ENCODE assay signal across 23 cellular contexts in genomic region chr11:43071338-43071737, GRCh38.
DNase-seq lines count a peak whose midpoint lies in the region; ATAC-seq, FAIRE-seq and TF ChIP-seq lines count a peak whose summit lies in the region.
"Had no signal": no experiment of that assay in that cellular context is flagged by ENCODE, and none has a peak within 500 bp of the region (broad histone marks: within the 10 kb centered on the region; RNA-seq: fewer than 3 reads in every experiment).

No MANE protein-coding gene starts in this region.

- H3K36me3 ChIP-seq in HUES64 (ENCODE audit: insufficient read depth, low read length) (no peaks in the 10 kb centered on the region), H1 (ENCODE audit: control insufficient read depth in 2 of 4, insufficient read depth in 4 of 4, low read length in 3 of 4) (no peaks in the 10 kb centered on the region), heart right ventricle (no peaks in the 10 kb centered on the region)
- H3K36me3 ChIP-seq: HAP-1, MG63 had no signal

- no peak for TF ChIP-seq RAD21 in H1 (IDR thresholded peaks at IDR 0.05 in 1 of 2, conservative IDR thresholded peaks at IDR 0.05 in 1 of 2; ENCODE audit: low read depth in 2 of 2, low read length in 2 of 2)

- peak overlapping the region; percentile 59; the same call in 1 of the 2 replicates for H3K27ac ChIP-seq in C4-2B
- H3K27ac ChIP-seq in HUES64 (ENCODE audit: low read depth, low read length), result peak overlapping the region; percentile 19; the same call in 1 of the 2 replicates
- H3K27ac ChIP-seq in H1 (ENCODE audit: low read depth, low read length), result no peak overlapping the region
- H3K27ac ChIP-seq in heart right ventricle, result no peak overlapping the region

- H2BK20ac ChIP-seq in H1 (ENCODE audit: low read length), result no peak overlapping the region

- CTCF ChIA-PET in H1 (lab: Charles Lee; ENCODE audit: partially characterized antibody), result interaction anchor here (1.6 kb wide), 1 partner anchor 94 kb away, joined by 5 read pairs; no protein-coding TSS in a partner anchor

- H3K9me3 ChIP-seq in HUES64 (ENCODE audit: insufficient read depth, low read depth, low read length) (peaks cover 11% of the 10 kb centered on the region), H1 (ENCODE audit: insufficient read depth in 2 of 2, low read depth in 1 of 2, low read length in 1 of 2) (peaks cover 3 to 7% of the 10 kb centered on the region in 2 experiments; a peak in 3 of 4 replicates), heart right ventricle (peaks cover 0 to 33% (median 6%) of the 10 kb centered on the region in 11 donors)
- H3K9me3 ChIP-seq: HAP-1 had no signal

- H3K27me3 ChIP-seq in HUES64 (ENCODE audit: insufficient read depth, low read length) (no peaks in the 10 kb centered on the region), H1 (replicated peaks in 1 of 4; ENCODE audit: control insufficient read depth in 3 of 4, extremely low read depth in 1 of 4, insufficient read depth in 3 of 4, low read length in 3 of 4) (no peaks in the 10 kb centered on the region), heart right ventricle (no peaks in the 10 kb centered on the region)

- TF ChIP-seq POLR2A in H1 (IDR thresholded peaks at IDR 0.05; ENCODE audit: control extremely low read depth in 1 of 2, low read depth in 2 of 2, low read length in 2 of 2), result no peak

- DNase-seq in H1 (ENCODE audit: low read depth in 1 of 2, low spot score in 2 of 2) (no peak), islet precursor cell (peak; percentile 90), DMS153 treated with DMSO at 0.1 percent for 48 hours (lab: John Stamatoyannopoulos, UW; ENCODE audit: unreplicated experiment) (no peak), heart right ventricle (no peak), SKM-1 treated with dmso at 0.1 percent for 144 hours (lab: John Stamatoyannopoulos, UW; ENCODE audit: unreplicated experiment) (no peak)
- DNase-seq in activated CD4-positive, alpha-beta T cell treated with anti-CD3 and anti-CD28 coated beads for 4 hours, result no peak
- DNase-seq: Calu3; CD8-positive, alpha-beta T cell; DMS153; GDM1; Kasumi-1; MG63; NCI-H1417; NCI-H1694 treated with DMSO at 0.1 percent for 48 hours; NCI-H2081 treated with DMSO at 0.1 percent for 48 hours; NCI-H2171 treated with DMSO at 0.1 percent for 48 hours; NCI-H526; SW 1271 had no signal

- H4K91ac ChIP-seq in H1 (replicated peaks; ENCODE audit: insufficient read length, low read length), result no peak overlapping the region

- H3K79me1 ChIP-seq in H1 (ENCODE audit: low read depth, low read length), result no peaks in the 10 kb centered on the region

- peak overlapping the region in 1 of 2 experiments; percentile 39; a peak in 2 of 4 replicates for H3K4me2 ChIP-seq in H1 (ENCODE audit: insufficient read depth in 1 of 2, low read depth in 2 of 2, low read length in 2 of 2)

- intact Hi-C loops in heart right ventricle (cut with DNase I), result no loop called here

- H3K4me3 ChIP-seq in HUES64 (ENCODE audit: low read length) (no peak overlapping the region), H1 (ENCODE audit: extremely low read depth in 1 of 4, insufficient read depth in 2 of 4, low read depth in 3 of 4, low read length in 4 of 4) (peak overlapping the region in 1 of 4 experiments; percentile 36; a peak in 1 of 8 replicates), heart right ventricle (no peak overlapping the region)
- H3K4me3 ChIP-seq: HAP-1, MG63 had no signal

- H4K8ac ChIP-seq in H1 (ENCODE audit: extremely low read depth, insufficient read depth, low read length), result no peak overlapping the region

- no peaks in the 10 kb centered on the region for H4K20me1 ChIP-seq in H1 (replicated peaks in 1 of 2; ENCODE audit: control insufficient read depth in 1 of 2, insufficient read depth in 2 of 2, low read length in 2 of 2)

- H3K9ac ChIP-seq in HUES64 (ENCODE audit: low read depth, low read length), result no peak overlapping the region
- H3K9ac ChIP-seq in H1 (replicated peaks in 1 of 4; ENCODE audit: extremely low read depth in 1 of 4, low read depth in 3 of 4, low read length in 3 of 4), result no peak overlapping the region

- H3K4me1 ChIP-seq in HUES64 (ENCODE audit: insufficient read depth, low read length), result peaks cover 36% of the 10 kb centered on the region
- H3K4me1 ChIP-seq in H1 (replicated peaks in 1 of 4; ENCODE audit: control insufficient read depth in 3 of 4, insufficient read depth in 4 of 4, low read length in 3 of 4), result peaks cover 0 to 10% (median 1%) of the 10 kb centered on the region in 4 experiments; a peak in 1 of 7 replicates
- no peaks in the 10 kb centered on the region for H3K4me1 ChIP-seq in heart right ventricle
- H3K4me1 ChIP-seq: HAP-1 had no signal

- no peak overlapping the region for H2BK120ac ChIP-seq in H1 (replicated peaks; ENCODE audit: low read depth, low read length)

- no peak overlapping the region for H3K18ac ChIP-seq in H1 (ENCODE audit: extremely low read depth, low read length)

- H3K23me2 ChIP-seq in H1 (ENCODE audit: low read depth, low read length), result no peaks in the 10 kb centered on the region

- no peak overlapping the region for H2BK12ac ChIP-seq in H1 (ENCODE audit: low read depth, low read length)

- H3K14ac ChIP-seq in H1 (ENCODE audit: insufficient read length), result no peak overlapping the region

- TF ChIP-seq CTCF in C4-2B (conservative IDR thresholded peaks at IDR 0.05) (no peak), H1 (IDR thresholded peaks at IDR 0.05; ENCODE audit: control extremely low read depth in 1 of 3, insufficient read depth in 1 of 3, low read depth in 1 of 3, low read length in 3 of 3) (no peak), heart right ventricle (IDR thresholded peaks at IDR 0.05) (no peak)

- no peak overlapping the region for H3K56ac ChIP-seq in H1 (replicated peaks; ENCODE audit: insufficient read length, low read depth, low read length)

- peak overlapping the region; percentile 52 for H4K5ac ChIP-seq in H1 (ENCODE audit: insufficient read length, low read depth, low read length)

- H3K4ac ChIP-seq in H1 (replicated peaks; ENCODE audit: insufficient read length, low read depth, low read length), result no peak overlapping the region

- H2BK5ac ChIP-seq in H1 (ENCODE audit: low read depth, low read length), result no peak overlapping the region; the same call in 1 of the 2 replicates

- no peak for TF ChIP-seq EP300 in H1 (IDR thresholded peaks at IDR 0.05; ENCODE audit: borderline replicate concordance in 1 of 2, low read depth in 2 of 2, low read length in 2 of 2)

- no peak overlapping the region for H2AK5ac ChIP-seq in H1 (ENCODE audit: low read depth, low read length)

- no peak overlapping the region for H2BK15ac ChIP-seq in H1 (ENCODE audit: low read length)

- POLR2A ChIA-PET in H1 (lab: Charles Lee; ENCODE audit: partially characterized antibody), result no interaction called here

- no peak overlapping the region for H2AFZ ChIP-seq in H1 (ENCODE audit: low read length)

- 66% methylated on average over 1 of the region's 1 CpG for WGBS in HUES64
- 55% methylated on average over 1 of the region's 1 CpG; no CpG with 5 or more reads in 1 of the 2 experiments for WGBS in H1 (ENCODE audit: extremely low coverage in 1 of 2, insufficient coverage in 1 of 2, insufficient read length in 1 of 2, insufficient replicate concordance in 2 of 2, low coverage in 1 of 2, low lambda C conversion rate in 2 of 2, missing lambda C conversion rate in 1 of 2), 2 experiments
- WGBS in heart right ventricle, 2 donors, result 74 to 83% methylated on average over 1 of the region's 1 CpG

- H3K79me2 ChIP-seq in H1 (ENCODE audit: control insufficient read depth in 1 of 2, insufficient read depth in 2 of 2, low read length in 2 of 2), result no peaks in the 10 kb centered on the region

- H3K23ac ChIP-seq in H1 (ENCODE audit: insufficient read length), result no peak overlapping the region

- ATAC-seq in heart right ventricle, result no peak
- ATAC-seq: CD8-positive, alpha-beta T cell; Right ventricle myocardium inferior had no signal

- no peak for FAIRE-seq in H1 (lab: Jason Lieb, UNC)
- FAIRE-seq: A204.1 had no signal

TF ChIP-seq in H1, 55 proteins besides CTCF, POLR2A, EP300 and RAD21:
- peak; percentile 65; the same call in 1 of the 2 replicates for TF ChIP-seq ZNF274 (IDR thresholded peaks at IDR 0.05; ENCODE audit: borderline replicate concordance, extremely low read depth, low read length)
- TF ChIP-seq MAFK (IDR thresholded peaks at IDR 0.05; ENCODE audit: low read depth, low read length), result no peak

Comparison
In these comparisons a context has a peak if more than half of its experiments do, and no peak if none do; other contexts are left out.
1. H3K27ac ChIP-seq: peak in C4-2B (single experiment) and HUES64 (single experiment); none in H1 (single experiment) and heart right ventricle (0 of 10).